1 cellular context compared by ENCODE assay signal in the genomic region with DNA sequence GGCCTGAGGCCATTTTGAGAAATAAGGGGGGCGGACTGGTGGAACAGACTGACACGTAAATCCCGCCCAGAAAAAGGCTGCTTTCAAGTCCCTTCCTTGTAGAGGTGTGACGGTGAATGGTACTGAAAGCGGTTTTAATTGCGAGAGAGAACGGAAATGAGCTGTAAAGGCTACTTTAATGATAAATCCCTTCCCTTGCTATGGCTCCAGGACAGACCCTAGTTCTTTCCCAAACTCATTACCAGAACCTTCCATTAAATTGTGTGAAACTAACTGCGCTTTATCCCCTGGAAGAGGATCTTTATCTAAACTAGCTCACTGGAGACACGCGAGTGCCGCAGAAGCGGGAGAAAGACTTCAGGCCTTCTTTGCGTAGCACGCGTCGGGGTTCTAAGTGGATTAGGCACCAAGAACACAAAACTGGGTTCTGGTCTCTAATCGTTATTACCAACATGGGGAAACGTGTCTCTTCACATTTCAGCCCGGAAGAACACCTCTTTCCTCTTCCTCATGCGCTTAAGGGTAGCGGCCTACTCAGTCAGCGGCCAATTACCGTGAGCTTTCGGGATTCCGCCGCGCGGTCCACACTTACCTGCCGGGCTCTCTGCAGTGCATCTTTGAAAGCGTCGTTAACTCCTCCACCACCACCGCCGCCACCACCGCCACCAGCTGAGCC.
TF ChIP-seq lines count a peak whose summit lies in the region.

No MANE protein-coding gene starts in this region.

TF ChIP-seq in HepG2, 621 proteins besides CTCF, POLR2A, EP300 and RAD21 (continued from another document and continues in another):
- TF ChIP-seq, protein P1, sequence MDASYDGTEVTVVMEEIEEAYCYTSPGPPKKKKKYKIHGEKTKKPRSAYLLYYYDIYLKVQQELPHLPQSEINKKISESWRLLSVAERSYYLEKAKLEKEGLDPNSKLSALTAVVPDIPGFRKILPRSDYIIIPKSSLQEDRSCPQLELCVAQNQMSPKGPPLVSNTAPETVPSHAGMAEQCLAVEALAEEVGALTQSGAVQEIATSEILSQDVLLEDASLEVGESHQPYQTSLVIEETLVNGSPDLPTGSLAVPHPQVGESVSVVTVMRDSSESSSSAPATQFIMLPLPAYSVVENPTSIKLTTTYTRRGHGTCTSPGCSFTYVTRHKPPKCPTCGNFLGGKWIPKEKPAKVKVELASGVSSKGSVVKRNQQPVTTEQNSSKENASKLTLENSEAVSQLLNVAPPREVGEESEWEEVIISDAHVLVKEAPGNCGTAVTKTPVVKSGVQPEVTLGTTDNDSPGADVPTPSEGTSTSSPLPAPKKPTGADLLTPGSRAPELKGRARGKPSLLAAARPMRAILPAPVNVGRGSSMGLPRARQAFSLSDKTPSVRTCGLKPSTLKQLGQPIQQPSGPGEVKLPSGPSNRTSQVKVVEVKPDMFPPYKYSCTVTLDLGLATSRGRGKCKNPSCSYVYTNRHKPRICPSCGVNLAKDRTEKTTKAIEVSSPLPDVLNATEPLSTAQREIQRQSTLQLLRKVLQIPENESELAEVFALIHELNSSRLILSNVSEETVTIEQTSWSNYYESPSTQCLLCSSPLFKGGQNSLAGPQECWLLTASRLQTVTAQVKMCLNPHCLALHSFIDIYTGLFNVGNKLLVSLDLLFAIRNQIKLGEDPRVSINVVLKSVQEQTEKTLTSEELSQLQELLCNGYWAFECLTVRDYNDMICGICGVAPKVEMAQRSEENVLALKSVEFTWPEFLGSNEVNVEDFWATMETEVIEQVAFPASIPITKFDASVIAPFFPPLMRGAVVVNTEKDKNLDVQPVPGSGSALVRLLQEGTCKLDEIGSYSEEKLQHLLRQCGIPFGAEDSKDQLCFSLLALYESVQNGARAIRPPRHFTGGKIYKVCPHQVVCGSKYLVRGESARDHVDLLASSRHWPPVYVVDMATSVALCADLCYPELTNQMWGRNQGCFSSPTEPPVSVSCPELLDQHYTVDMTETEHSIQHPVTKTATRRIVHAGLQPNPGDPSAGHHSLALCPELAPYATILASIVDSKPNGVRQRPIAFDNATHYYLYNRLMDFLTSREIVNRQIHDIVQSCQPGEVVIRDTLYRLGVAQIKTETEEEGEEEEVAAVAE (CRISPR knock-in tag; IDR thresholded peaks at IDR 0.05; ENCODE audit: borderline replicate concordance), result no peak
- TF ChIP-seq, protein P2, sequence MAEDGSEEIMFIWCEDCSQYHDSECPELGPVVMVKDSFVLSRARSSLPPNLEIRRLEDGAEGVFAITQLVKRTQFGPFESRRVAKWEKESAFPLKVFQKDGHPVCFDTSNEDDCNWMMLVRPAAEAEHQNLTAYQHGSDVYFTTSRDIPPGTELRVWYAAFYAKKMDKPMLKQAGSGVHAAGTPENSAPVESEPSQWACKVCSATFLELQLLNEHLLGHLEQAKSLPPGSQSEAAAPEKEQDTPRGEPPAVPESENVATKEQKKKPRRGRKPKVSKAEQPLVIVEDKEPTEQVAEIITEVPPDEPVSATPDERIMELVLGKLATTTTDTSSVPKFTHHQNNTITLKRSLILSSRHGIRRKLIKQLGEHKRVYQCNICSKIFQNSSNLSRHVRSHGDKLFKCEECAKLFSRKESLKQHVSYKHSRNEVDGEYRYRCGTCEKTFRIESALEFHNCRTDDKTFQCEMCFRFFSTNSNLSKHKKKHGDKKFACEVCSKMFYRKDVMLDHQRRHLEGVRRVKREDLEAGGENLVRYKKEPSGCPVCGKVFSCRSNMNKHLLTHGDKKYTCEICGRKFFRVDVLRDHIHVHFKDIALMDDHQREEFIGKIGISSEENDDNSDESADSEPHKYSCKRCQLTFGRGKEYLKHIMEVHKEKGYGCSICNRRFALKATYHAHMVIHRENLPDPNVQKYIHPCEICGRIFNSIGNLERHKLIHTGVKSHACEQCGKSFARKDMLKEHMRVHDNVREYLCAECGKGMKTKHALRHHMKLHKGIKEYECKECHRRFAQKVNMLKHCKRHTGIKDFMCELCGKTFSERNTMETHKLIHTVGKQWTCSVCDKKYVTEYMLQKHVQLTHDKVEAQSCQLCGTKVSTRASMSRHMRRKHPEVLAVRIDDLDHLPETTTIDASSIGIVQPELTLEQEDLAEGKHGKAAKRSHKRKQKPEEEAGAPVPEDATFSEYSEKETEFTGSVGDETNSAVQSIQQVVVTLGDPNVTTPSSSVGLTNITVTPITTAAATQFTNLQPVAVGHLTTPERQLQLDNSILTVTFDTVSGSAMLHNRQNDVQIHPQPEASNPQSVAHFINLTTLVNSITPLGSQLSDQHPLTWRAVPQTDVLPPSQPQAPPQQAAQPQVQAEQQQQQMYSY (CRISPR knock-in tag; IDR thresholded peaks at IDR 0.05), result 0 out of 2 replicates have a peak, but pooled peaks have one; percentile 27
- TF ChIP-seq ZNF44 (CRISPR knock-in tag; IDR thresholded peaks at IDR 0.05), result no peak
- TF ChIP-seq CCDC6 (CRISPR knock-in tag; IDR thresholded peaks at IDR 0.05), result no peak
- no peak for TF ChIP-seq SNRNP70 (IDR thresholded peaks at IDR 0.05; ENCODE audit: low read depth, low read length)
- 0 out of 2 replicates have a peak, but pooled peaks have one; percentile 22 for TF ChIP-seq TOPORS (CRISPR knock-in tag; IDR thresholded peaks at IDR 0.05)
- TF ChIP-seq, protein P3, sequence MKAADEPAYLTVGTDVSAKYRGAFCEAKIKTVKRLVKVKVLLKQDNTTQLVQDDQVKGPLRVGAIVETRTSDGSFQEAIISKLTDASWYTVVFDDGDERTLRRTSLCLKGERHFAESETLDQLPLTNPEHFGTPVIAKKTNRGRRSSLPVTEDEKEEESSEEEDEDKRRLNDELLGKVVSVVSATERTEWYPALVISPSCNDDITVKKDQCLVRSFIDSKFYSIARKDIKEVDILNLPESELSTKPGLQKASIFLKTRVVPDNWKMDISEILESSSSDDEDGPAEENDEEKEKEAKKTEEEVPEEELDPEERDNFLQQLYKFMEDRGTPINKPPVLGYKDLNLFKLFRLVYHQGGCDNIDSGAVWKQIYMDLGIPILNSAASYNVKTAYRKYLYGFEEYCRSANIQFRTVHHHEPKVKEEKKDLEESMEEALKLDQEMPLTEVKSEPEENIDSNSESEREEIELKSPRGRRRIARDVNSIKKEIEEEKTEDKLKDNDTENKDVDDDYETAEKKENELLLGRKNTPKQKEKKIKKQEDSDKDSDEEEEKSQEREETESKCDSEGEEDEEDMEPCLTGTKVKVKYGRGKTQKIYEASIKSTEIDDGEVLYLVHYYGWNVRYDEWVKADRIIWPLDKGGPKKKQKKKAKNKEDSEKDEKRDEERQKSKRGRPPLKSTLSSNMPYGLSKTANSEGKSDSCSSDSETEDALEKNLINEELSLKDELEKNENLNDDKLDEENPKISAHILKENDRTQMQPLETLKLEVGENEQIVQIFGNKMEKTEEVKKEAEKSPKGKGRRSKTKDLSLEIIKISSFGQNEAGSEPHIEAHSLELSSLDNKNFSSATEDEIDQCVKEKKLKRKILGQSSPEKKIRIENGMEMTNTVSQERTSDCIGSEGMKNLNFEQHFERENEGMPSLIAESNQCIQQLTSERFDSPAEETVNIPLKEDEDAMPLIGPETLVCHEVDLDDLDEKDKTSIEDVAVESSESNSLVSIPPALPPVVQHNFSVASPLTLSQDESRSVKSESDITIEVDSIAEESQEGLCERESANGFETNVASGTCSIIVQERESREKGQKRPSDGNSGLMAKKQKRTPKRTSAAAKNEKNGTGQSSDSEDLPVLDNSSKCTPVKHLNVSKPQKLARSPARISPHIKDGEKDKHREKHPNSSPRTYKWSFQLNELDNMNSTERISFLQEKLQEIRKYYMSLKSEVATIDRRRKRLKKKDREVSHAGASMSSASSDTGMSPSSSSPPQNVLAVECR (CRISPR knock-in tag; IDR thresholded peaks at IDR 0.05; ENCODE audit: borderline replicate concordance), result no peak
- TF ChIP-seq SNAI1 (CRISPR knock-in tag; IDR thresholded peaks at IDR 0.05; ENCODE audit: borderline replicate concordance), result peak; percentile 80; the same call in 1 of the 2 replicates
- peak; percentile 41; the same call in 1 of the 2 replicates for TF ChIP-seq MEIS2 (CRISPR knock-in tag; IDR thresholded peaks at IDR 0.05)
- TF ChIP-seq ISX (CRISPR knock-in tag; conservative IDR thresholded peaks at IDR 0.05), result peak; percentile 85; the same call in 1 of the 2 replicates
- TF ChIP-seq AKAP8 (CRISPR knock-in tag; IDR thresholded peaks at IDR 0.05), result 0 out of 2 replicates have a peak, but pooled peaks have one; percentile 28
- TF ChIP-seq, protein P4, sequence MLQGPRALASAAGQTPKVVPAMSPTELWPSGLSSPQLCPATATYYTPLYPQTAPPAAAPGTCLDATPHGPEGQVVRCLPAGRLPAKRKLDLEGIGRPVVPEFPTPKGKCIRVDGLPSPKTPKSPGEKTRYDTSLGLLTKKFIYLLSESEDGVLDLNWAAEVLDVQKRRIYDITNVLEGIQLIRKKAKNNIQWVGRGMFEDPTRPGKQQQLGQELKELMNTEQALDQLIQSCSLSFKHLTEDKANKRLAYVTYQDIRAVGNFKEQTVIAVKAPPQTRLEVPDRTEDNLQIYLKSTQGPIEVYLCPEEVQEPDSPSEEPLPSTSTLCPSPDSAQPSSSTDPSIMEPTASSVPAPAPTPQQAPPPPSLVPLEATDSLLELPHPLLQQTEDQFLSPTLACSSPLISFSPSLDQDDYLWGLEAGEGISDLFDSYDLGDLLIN (CRISPR knock-in tag; IDR thresholded peaks at IDR 0.05; ENCODE audit: borderline replicate concordance), result peak; percentile 76; the same call in 1 of the 2 replicates
- TF ChIP-seq ZFP90 (CRISPR knock-in tag; IDR thresholded peaks at IDR 0.05; ENCODE audit: borderline replicate concordance), result peak; percentile 27; the same call in 1 of the 2 replicates
- peak; percentile 31; the same call in 1 of the 2 replicates for TF ChIP-seq ZNF629 (CRISPR knock-in tag; conservative IDR thresholded peaks at IDR 0.05)
- peak; percentile 52; the same call in 1 of the 2 replicates for TF ChIP-seq ZSCAN20 (CRISPR knock-in tag; IDR thresholded peaks at IDR 0.05; ENCODE audit: borderline replicate concordance)
- TF ChIP-seq, protein P5, sequence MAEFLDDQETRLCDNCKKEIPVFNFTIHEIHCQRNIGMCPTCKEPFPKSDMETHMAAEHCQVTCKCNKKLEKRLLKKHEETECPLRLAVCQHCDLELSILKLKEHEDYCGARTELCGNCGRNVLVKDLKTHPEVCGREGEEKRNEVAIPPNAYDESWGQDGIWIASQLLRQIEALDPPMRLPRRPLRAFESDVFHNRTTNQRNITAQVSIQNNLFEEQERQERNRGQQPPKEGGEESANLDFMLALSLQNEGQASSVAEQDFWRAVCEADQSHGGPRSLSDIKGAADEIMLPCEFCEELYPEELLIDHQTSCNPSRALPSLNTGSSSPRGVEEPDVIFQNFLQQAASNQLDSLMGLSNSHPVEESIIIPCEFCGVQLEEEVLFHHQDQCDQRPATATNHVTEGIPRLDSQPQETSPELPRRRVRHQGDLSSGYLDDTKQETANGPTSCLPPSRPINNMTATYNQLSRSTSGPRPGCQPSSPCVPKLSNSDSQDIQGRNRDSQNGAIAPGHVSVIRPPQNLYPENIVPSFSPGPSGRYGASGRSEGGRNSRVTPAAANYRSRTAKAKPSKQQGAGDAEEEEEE (CRISPR knock-in tag; IDR thresholded peaks at IDR 0.05; ENCODE audit: borderline replicate concordance), result 0 out of 2 replicates have a peak, but pooled peaks have one; percentile 47
- TF ChIP-seq, protein P6, sequence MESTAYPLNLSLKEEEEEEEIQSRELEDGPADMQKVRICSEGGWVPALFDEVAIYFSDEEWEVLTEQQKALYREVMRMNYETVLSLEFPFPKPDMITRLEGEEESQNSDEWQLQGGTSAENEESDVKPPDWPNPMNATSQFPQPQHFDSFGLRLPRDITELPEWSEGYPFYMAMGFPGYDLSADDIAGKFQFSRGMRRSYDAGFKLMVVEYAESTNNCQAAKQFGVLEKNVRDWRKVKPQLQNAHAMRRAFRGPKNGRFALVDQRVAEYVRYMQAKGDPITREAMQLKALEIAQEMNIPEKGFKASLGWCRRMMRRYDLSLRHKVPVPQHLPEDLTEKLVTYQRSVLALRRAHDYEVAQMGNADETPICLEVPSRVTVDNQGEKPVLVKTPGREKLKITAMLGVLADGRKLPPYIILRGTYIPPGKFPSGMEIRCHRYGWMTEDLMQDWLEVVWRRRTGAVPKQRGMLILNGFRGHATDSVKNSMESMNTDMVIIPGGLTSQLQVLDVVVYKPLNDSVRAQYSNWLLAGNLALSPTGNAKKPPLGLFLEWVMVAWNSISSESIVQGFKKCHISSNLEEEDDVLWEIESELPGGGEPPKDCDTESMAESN (CRISPR knock-in tag; conservative IDR thresholded peaks at IDR 0.05), result no peak
- peak; percentile 61; the same call in 1 of the 2 replicates for TF ChIP-seq ZNF737 (CRISPR knock-in tag; IDR thresholded peaks at IDR 0.05; ENCODE audit: borderline replicate concordance)
- no peak for TF ChIP-seq SYNCRIP (IDR thresholded peaks at IDR 0.05; ENCODE audit: insufficient read depth, low read depth, low read length)
- no peak for TF ChIP-seq ZNF441 (CRISPR knock-in tag; IDR thresholded peaks at IDR 0.05; ENCODE audit: borderline replicate concordance)
- TF ChIP-seq BRD4 (CRISPR knock-in tag; IDR thresholded peaks at IDR 0.05), result peak; percentile 58; the same call in 1 of the 2 replicates
- peak; percentile 74 for TF ChIP-seq MYC (CRISPR knock-in tag; IDR thresholded peaks at IDR 0.05; ENCODE audit: borderline replicate concordance)
- no peak for TF ChIP-seq ZNF598 (CRISPR knock-in tag; IDR thresholded peaks at IDR 0.05; ENCODE audit: borderline replicate concordance)
- TF ChIP-seq ZNF251 (CRISPR knock-in tag; IDR thresholded peaks at IDR 0.05), result no peak
- no peak for TF ChIP-seq SNAPC2 (CRISPR knock-in tag; IDR thresholded peaks at IDR 0.05)
- no peak for TF ChIP-seq ZNF558 (CRISPR knock-in tag; IDR thresholded peaks at IDR 0.05; ENCODE audit: borderline replicate concordance)
- no peak for TF ChIP-seq MAZ (IDR thresholded peaks at IDR 0.05; ENCODE audit: borderline replicate concordance, low read depth, low read length)
- TF ChIP-seq MAZ (CRISPR knock-in tag; IDR thresholded peaks at IDR 0.05; ENCODE audit: low read depth), result peak; percentile 47
- no peak for TF ChIP-seq GABPA (IDR thresholded peaks at IDR 0.05; ENCODE audit: low read depth, low read length)
- 0 out of 2 replicates have a peak, but pooled peaks have one; percentile 30 for TF ChIP-seq GABPA (CRISPR knock-in tag; IDR thresholded peaks at IDR 0.05; ENCODE audit: low read depth)
